7 cellular contexts compared by ENCODE assay signal in the genomic region with DNA sequence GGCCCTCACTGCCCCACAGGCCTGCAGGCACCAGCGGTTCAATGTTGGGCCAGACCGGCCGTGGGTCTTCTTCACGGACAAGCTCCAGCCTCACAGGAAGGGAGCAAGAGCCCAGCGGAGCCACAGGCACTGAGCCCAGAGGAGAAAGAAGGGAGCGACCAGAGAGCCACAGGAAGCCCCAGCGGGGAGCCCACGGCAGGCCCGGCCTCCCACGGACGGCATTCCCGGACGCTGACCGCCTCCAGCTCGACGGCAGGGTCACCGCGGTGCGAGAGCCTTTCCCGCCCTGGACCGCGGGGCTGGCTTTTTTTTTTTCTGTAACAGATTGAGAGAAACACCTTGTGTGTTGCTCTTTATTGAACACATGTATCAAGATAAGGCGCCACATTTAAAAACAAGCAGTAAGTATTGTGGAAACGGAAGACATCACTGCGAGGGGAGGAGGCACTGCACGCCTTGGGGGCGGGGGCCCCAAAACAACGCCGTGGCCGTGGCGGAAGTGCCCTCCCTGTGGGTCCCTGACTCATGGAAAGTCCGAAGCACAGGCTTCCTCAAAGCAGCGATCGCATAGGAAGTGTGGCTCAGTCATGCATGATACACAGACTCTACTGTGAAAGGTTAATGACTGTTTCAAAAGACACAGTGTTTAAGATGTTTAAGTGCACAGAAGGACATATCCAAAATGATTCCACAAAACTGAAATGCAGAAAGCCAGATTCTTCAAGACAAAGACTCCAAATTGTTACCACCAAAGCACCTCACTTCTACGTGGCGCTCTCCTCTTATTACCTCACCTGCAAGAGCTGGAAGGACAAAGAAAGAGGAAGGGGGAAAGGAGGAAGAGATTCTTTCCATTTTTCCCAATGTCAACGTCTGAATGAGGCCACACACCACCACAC. TPM values are rescaled to one million over a fixed set of nuclear protein-coding genes. Genes with fewer than 3 reads are reported as not detected.
A peak's percentile ranks its signal among the peaks of the same experiment; 100 is the strongest.
DNase-seq lines count a peak whose midpoint lies in the region; ATAC-seq and TF ChIP-seq lines count a peak whose summit lies in the region.

No MANE protein-coding gene starts in this region.

- H3K27me3 Mint-ChIP-seq in activated naive CD8-positive, alpha-beta T cell treated with anti-CD3 and anti-CD28 coated beads, Interleukin-2, amount 10 ng/mL, durations not matched to agents 7 days and 5 days: peaks cover 2% of the 10 kb centered on the region

- H3K4me1 Mint-ChIP-seq in activated naive CD8-positive, alpha-beta T cell treated with anti-CD3 and anti-CD28 coated beads, Interleukin-2, amount 10 ng/mL, durations not matched to agents 7 days and 5 days: peaks cover 61% of the 10 kb centered on the region

- H3K36me3 Mint-ChIP-seq in activated naive CD8-positive, alpha-beta T cell treated with anti-CD3 and anti-CD28 coated beads, Interleukin-2, amount 10 ng/mL, durations not matched to agents 7 days and 5 days: peaks cover 21% of the 10 kb centered on the region

- TF ChIP-seq POLR2A in GM18951 (IDR thresholded peaks at IDR 0.05; ENCODE audit: extremely low read depth, insufficient read depth, insufficient read length): peak; percentile 22

- H3K27ac ChIP-seq in iPS-20b (ENCODE audit: low read length): no peak overlapping the region

- H3K4me1 ChIP-seq in iPS-20b (ENCODE audit: insufficient read depth, low read length): peaks cover 20% of the 10 kb centered on the region

- no peak overlapping the region for H3K4me3 ChIP-seq in iPS-20b (ENCODE audit: low read length)

- DNase-seq in SW 1271 (lab: John Stamatoyannopoulos, UW): peak; percentile 25 to 48
- DNase-seq in activated naive CD8-positive, alpha-beta T cell treated with anti-CD3 and anti-CD28 coated beads, Interleukin-2, amount 10 ng/mL, durations not matched to agents 7 days and 5 days: peak; percentile 81
- DNase-seq in stimulated activated CD4-positive, alpha-beta T cell treated with anti-CD3 and anti-CD28 coated beads, Interleukin-15, amount 100 ng/mL, for 48 hours (ENCODE audit: low read depth in 2 of 2): peak; percentile 87 to 90
- DNase-seq in NCI-H524 treated with DMSO at 0.1 percent for 48 hours (lab: John Stamatoyannopoulos, UW): no peak

- ATAC-seq in HG03108 (IDR thresholded peaks at IDR 0.05; ENCODE audit: unreplicated experiment): peak; percentile 53
- peak; percentile 53 for ATAC-seq in activated naive CD8-positive, alpha-beta T cell treated with anti-CD3 and anti-CD28 coated beads, Interleukin-2, amount 10 ng/mL, durations not matched to agents 7 days and 5 days (ENCODE audit: low read depth)

- peak overlapping the region; percentile 39; the same call in 1 of the 2 replicates for H3K9ac ChIP-seq in iPS-20b (ENCODE audit: low read depth, low read length)

- H3K27ac Mint-ChIP-seq in activated naive CD8-positive, alpha-beta T cell treated with anti-CD3 and anti-CD28 coated beads, Interleukin-2, amount 10 ng/mL, durations not matched to agents 7 days and 5 days: peak overlapping the region; percentile 83

- in situ Hi-C loops in GM18951 (cut with MboI; ENCODE audit: low sequenced_read_pairs, unreplicated experiment): no loop called here

- H3K9me3 Mint-ChIP-seq in activated naive CD8-positive, alpha-beta T cell treated with anti-CD3 and anti-CD28 coated beads, Interleukin-2, amount 10 ng/mL, durations not matched to agents 7 days and 5 days: peaks cover 4% of the 10 kb centered on the region

- peaks cover 28% of the 10 kb centered on the region for H3K27me3 ChIP-seq in iPS-20b (ENCODE audit: insufficient read depth, low read length)

- POLR2A ChIA-PET in activated naive CD8-positive, alpha-beta T cell treated with anti-CD3 and anti-CD28 coated beads, Interleukin-2, amount 10 ng/mL, durations not matched to agents 7 days and 5 days (lab: Charles Lee): interaction anchor here (0.8 to 4.7 kb wide), 7 partner anchors 12 to 64 kb away, joined by 3 to 38 read pairs (median 9); no protein-coding TSS in a partner anchor

- H3K36me3 ChIP-seq in iPS-20b (ENCODE audit: insufficient read depth, low read depth, low read length): no peaks in the 10 kb centered on the region

- H3K4me3 Mint-ChIP-seq in activated naive CD8-positive, alpha-beta T cell treated with anti-CD3 and anti-CD28 coated beads, Interleukin-2, amount 10 ng/mL, durations not matched to agents 7 days and 5 days: peak overlapping the region; percentile 98

- no peaks in the 10 kb centered on the region for H3K9me3 ChIP-seq in iPS-20b (ENCODE audit: insufficient read depth, low read depth, low read length)

RNA-seq across cellular contexts. Expression of gene RASA3, which starts 3.5 kb away (rescaled TPM):
- 10 to 100 TPM; 65.6 to 73.9 TPM for total RNA-seq in activated naive CD8-positive, alpha-beta T cell treated with anti-CD3 and anti-CD28 coated beads, Interleukin-2, amount 10 ng/mL, durations not matched to agents 7 days and 5 days

RNA-seq across cellular contexts. Expression of gene CFAP97D2, which starts 50.2 kb away (rescaled TPM):
- under 1 TPM in 1 of 2 experiments, not detected in 1; 0.22 TPM for total RNA-seq in activated naive CD8-positive, alpha-beta T cell treated with anti-CD3 and anti-CD28 coated beads, Interleukin-2, amount 10 ng/mL, durations not matched to agents 7 days and 5 days
